In the genomic region with DNA sequence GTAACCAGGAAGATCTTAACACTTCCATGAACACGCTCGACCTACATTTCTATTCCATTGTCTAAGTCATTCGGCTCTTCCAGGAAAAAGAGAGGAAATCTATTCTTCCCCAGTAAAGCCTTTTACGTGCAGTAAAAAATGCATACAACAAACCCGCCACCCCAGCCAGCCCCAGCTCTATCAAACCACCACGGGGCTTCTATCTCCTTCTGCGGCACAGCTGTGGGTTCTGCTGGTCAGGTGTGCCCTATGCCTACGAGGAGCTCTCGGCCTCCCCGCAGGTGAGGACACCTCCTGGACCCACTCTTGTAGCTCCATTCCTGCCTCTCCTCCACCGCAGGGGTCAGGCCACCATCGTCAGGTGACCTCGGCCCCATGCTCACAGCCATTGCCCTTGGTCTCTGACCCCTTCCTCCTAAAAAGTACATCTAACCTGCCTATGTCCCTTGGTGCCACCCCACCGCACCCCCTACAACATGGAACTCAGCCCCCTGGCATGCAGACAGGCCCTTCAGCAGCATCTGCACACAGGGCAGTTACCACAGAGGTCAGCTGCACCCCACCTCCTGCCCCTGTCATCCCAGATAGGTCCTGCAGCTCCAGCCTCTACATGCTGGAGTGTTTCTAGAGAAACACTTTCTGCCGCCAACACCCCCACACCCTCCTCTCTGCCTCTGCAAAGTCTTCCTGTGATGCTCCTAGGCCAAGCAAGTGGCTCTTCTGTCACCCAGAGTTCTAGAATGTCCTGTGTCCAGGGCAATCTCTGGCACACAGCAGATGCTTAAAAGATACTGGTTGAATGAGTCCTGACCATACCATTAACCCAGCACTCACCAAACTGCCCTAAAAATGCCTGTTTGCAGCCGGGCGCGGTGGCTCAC, we compare ENCODE assay signal across 12 cellular contexts. TPM values are rescaled to one million over a fixed set of nuclear protein-coding genes. Genes with fewer than 3 reads are reported as not detected.
DNase-seq lines count a peak whose midpoint lies in the region; ATAC-seq and TF ChIP-seq lines count a peak whose summit lies in the region.
"Had no signal": no experiment of that assay in that cellular context is flagged by ENCODE, and none has a peak within 500 bp of the region (broad histone marks: within the 10 kb centered on the region; RNA-seq: fewer than 3 reads in every experiment).

No MANE protein-coding gene starts in this region.

- TF ChIP-seq CTCF in H9 (conservative IDR thresholded peaks at IDR 0.05) (no peak), nephron progenitor cell (IDR thresholded peaks at IDR 0.05) (no peak)

- no peak overlapping the region for H2AFZ ChIP-seq in H9 (ENCODE audit: low read length)

- H3K9ac ChIP-seq in H9 (ENCODE audit: extremely low read depth, insufficient read length, low read length): no peak overlapping the region

- peaks cover 24 to 45% (median 37%) of the 10 kb centered on the region in 4 donors for H3K4me1 Mint-ChIP-seq in CD4-positive, alpha-beta memory T cell
- peaks cover 20 to 28% of the 10 kb centered on the region in 2 experiments for H3K4me1 Mint-ChIP-seq in H9
- H3K4me1 Mint-ChIP-seq in activated naive CD8-positive, alpha-beta T cell treated with anti-CD3 and anti-CD28 coated beads, Interleukin-2, amount 50 U/mL, for 24 hours: peaks cover 37% of the 10 kb centered on the region
- H3K4me1 Mint-ChIP-seq in nephron progenitor cell: peaks cover 40% of the 10 kb centered on the region

- H3K56ac ChIP-seq in H9 (ENCODE audit: insufficient read length, low read depth, low read length): no peak overlapping the region

- H3K14ac ChIP-seq in H9 (ENCODE audit: insufficient read depth, low read length): no peak overlapping the region

- H3K79me2 ChIP-seq in H9 (ENCODE audit: insufficient read depth, low read length): peaks cover 13% of the 10 kb centered on the region; the same call in 1 of the 2 replicates

- H4K20me1 ChIP-seq in H9 (ENCODE audit: control insufficient read depth, insufficient read depth, insufficient read length): no peaks in the 10 kb centered on the region

- H2BK20ac ChIP-seq in H9 (ENCODE audit: low read depth, low read length, poor library complexity, severe bottlenecking): no peak overlapping the region

- H3K36me3 ChIP-seq in CD4-positive, alpha-beta memory T cell (ENCODE audit: insufficient read depth, low read length): peaks cover 24% of the 10 kb centered on the region

- H3K4me2 ChIP-seq in H9 (ENCODE audit: insufficient read depth, insufficient read length, low read length): no peak overlapping the region

- intact Hi-C loops in CD4-positive, alpha-beta memory T cell (cut with micrococcal nuclease): no loop called here

- H3K27me3 Mint-ChIP-seq in CD4-positive, alpha-beta memory T cell: no peaks in the 10 kb centered on the region
- no peaks in the 10 kb centered on the region; the same call in 1 of the 2 replicates for H3K27me3 Mint-ChIP-seq in H9 (ENCODE audit: low read depth)
- H3K27me3 Mint-ChIP-seq in activated naive CD8-positive, alpha-beta T cell treated with anti-CD3 and anti-CD28 coated beads, Interleukin-2, amount 50 U/mL, for 24 hours: no peaks in the 10 kb centered on the region
- no peaks in the 10 kb centered on the region for H3K27me3 Mint-ChIP-seq in nephron progenitor cell (ENCODE audit: low read depth, poor library complexity)
- H3K27me3 Mint-ChIP-seq: stimulated activated naive B cell treated with anti-CD40 and anti-IgM and Interleukin-4, amounts not matched to agents 10 μg/mL and 1 μg/mL and 100 μg/mL, for 72 hours had no signal

- H3K23me2 ChIP-seq in H9 (ENCODE audit: insufficient read length, low read depth, low read length, poor library complexity, severe bottlenecking): no peaks in the 10 kb centered on the region

- H4K91ac ChIP-seq in H9 (ENCODE audit: insufficient read length, low read depth, low read length): no peak overlapping the region

- no peak overlapping the region for H3K4me3 ChIP-seq in CD4-positive, alpha-beta memory T cell (ENCODE audit: low read length in 2 of 2)

- peaks cover 3% of the 10 kb centered on the region for H3K79me1 ChIP-seq in H9 (ENCODE audit: insufficient read depth, low read depth, low read length, poor library complexity, severe bottlenecking)

- peak overlapping the region in 7 of 8 donors; percentile 10 to 68 (median 45) for H3K4me3 Mint-ChIP-seq in CD4-positive, alpha-beta memory T cell
- H3K4me3 Mint-ChIP-seq in H9 (peak overlapping the region in 1 of 2 experiments; percentile 3; a peak in 2 of 5 replicates), nephron progenitor cell (no peak overlapping the region)
- H3K4me3 Mint-ChIP-seq in activated naive CD8-positive, alpha-beta T cell treated with anti-CD3 and anti-CD28 coated beads, Interleukin-2, amount 50 U/mL, for 24 hours: peak overlapping the region; percentile 15

- H3K4ac ChIP-seq in H9 (ENCODE audit: low read depth, low read length): no peak overlapping the region

- H3K9me3 ChIP-seq in CD4-positive, alpha-beta memory T cell (ENCODE audit: control insufficient read depth in 1 of 2, low read length in 2 of 2): no peaks in the 10 kb centered on the region
- no peaks in the 10 kb centered on the region for H3K9me3 ChIP-seq in H9 (ENCODE audit: control insufficient read depth, low read depth, low read length)

- peak in 1 of 5 donors; percentile 21 for DNase-seq in CD4-positive, alpha-beta memory T cell
- DNase-seq in H9 (no peak), nephron progenitor cell (no peak), LoVo (ENCODE audit: low spot score) (no peak), Kasumi-1 (lab: John Stamatoyannopoulos, UW) (no peak)
- no peak for DNase-seq in activated naive CD8-positive, alpha-beta T cell treated with anti-CD3 and anti-CD28 coated beads, Interleukin-2, amount 50 U/mL, for 24 hours
- DNase-seq: NCI-H226; SIG-M5; stimulated activated naive B cell treated with anti-CD40 and anti-IgM and Interleukin-4, amounts not matched to agents 10 μg/mL and 1 μg/mL and 100 μg/mL, for 72 hours had no signal

- no peak overlapping the region for H3K23ac ChIP-seq in H9 (ENCODE audit: insufficient read length, low read depth, low read length)

- no peak overlapping the region for H2BK15ac ChIP-seq in H9 (ENCODE audit: low read depth, low read length)

- H3K18ac ChIP-seq in H9 (ENCODE audit: insufficient read length, low read depth, low read length): no peak overlapping the region

- H4K8ac ChIP-seq in H9 (replicated peaks; ENCODE audit: insufficient read length, low read depth, low read length): no peak overlapping the region

- H3K4me1 ChIP-seq in CD4-positive, alpha-beta memory T cell (ENCODE audit: insufficient read depth, low read length): peaks cover 49% of the 10 kb centered on the region
- peaks cover 6% of the 10 kb centered on the region; the same call in 1 of the 2 replicates for H3K4me1 ChIP-seq in H9 (ENCODE audit: insufficient read depth, low read length)

- H3T11ph ChIP-seq in H9 (ENCODE audit: low read length): no peak overlapping the region

- ATAC-seq in activated naive CD8-positive, alpha-beta T cell treated with anti-CD3 and anti-CD28 coated beads, Interleukin-2, amount 50 U/mL, for 24 hours: no peak
- no peak for ATAC-seq in HG02759 (IDR thresholded peaks at IDR 0.05; ENCODE audit: unreplicated experiment)
- ATAC-seq: esophagus mucosa; stimulated activated naive B cell treated with anti-CD40 and anti-IgM and Interleukin-4, amounts not matched to agents 10 μg/mL and 1 μg/mL and 100 μg/mL, for 72 hours had no signal

- no peak overlapping the region for H2BK12ac ChIP-seq in H9 (ENCODE audit: insufficient read length, low read depth, low read length)

- H2BK120ac ChIP-seq in H9 (ENCODE audit: low read depth, low read length, poor library complexity, severe bottlenecking): no peak overlapping the region

- H4K5ac ChIP-seq in H9 (ENCODE audit: insufficient read length, low read depth, low read length): no peak overlapping the region

- no peak overlapping the region for H2BK5ac ChIP-seq in H9 (ENCODE audit: insufficient read length, low read length)

- peaks cover 14 to 27% of the 10 kb centered on the region in 2 donors for H3K36me3 Mint-ChIP-seq in CD4-positive, alpha-beta memory T cell
- H3K36me3 Mint-ChIP-seq in H9 (ENCODE audit: insufficient read depth in 1 of 3, low read depth in 3 of 3) (peaks cover 31 to 43% (median 33%) of the 10 kb centered on the region in 3 experiments), nephron progenitor cell (ENCODE audit: low read depth) (peaks cover 16% of the 10 kb centered on the region)
- H3K36me3 Mint-ChIP-seq in activated naive CD8-positive, alpha-beta T cell treated with anti-CD3 and anti-CD28 coated beads, Interleukin-2, amount 50 U/mL, for 24 hours (ENCODE audit: low read depth): peaks cover 21% of the 10 kb centered on the region

- POLR2A ChIA-PET in CD4-positive, alpha-beta memory T cell (lab: Charles Lee; ENCODE audit: partially characterized antibody): no interaction called here

- H3K9me3 Mint-ChIP-seq in CD4-positive, alpha-beta memory T cell: no peaks in the 10 kb centered on the region
- H3K9me3 Mint-ChIP-seq in H9: no peaks in the 10 kb centered on the region; a peak in 2 of 5 replicates
- H3K9me3 Mint-ChIP-seq in activated naive CD8-positive, alpha-beta T cell treated with anti-CD3 and anti-CD28 coated beads, Interleukin-2, amount 50 U/mL, for 24 hours: no peaks in the 10 kb centered on the region
- H3K9me3 Mint-ChIP-seq in nephron progenitor cell: no peaks in the 10 kb centered on the region
- H3K9me3 Mint-ChIP-seq: mesothelial cell of epicardium; stimulated activated naive B cell treated with anti-CD40 and anti-IgM and Interleukin-4, amounts not matched to agents 10 μg/mL and 1 μg/mL and 100 μg/mL, for 72 hours had no signal

- no peaks in the 10 kb centered on the region for H3K27me3 ChIP-seq in CD4-positive, alpha-beta memory T cell (ENCODE audit: insufficient read depth, low read length)
- H3K27me3 ChIP-seq in H9 (ENCODE audit: insufficient read depth, low read length): no peaks in the 10 kb centered on the region

- no peak overlapping the region for H3K27ac ChIP-seq in CD4-positive, alpha-beta memory T cell (ENCODE audit: low read depth, low read length)
- no peak overlapping the region for H3K27ac ChIP-seq in H9 (ENCODE audit: insufficient read length, low read depth, low read length)

- H3K27ac Mint-ChIP-seq in CD4-positive, alpha-beta memory T cell: peak overlapping the region; percentile 14 to 100 (median 98)
- H3K27ac Mint-ChIP-seq in H9 (peak overlapping the region; percentile 3 to 66 (median 33); a peak in 4 of 7 replicates), nephron progenitor cell (peak overlapping the region; percentile 79)
- H3K27ac Mint-ChIP-seq in activated naive CD8-positive, alpha-beta T cell treated with anti-CD3 and anti-CD28 coated beads, Interleukin-2, amount 50 U/mL, for 24 hours: no peak overlapping the region
- H3K27ac Mint-ChIP-seq: mesothelial cell of epicardium; stimulated activated naive B cell treated with anti-CD40 and anti-IgM and Interleukin-4, amounts not matched to agents 10 μg/mL and 1 μg/mL and 100 μg/mL, for 72 hours had no signal

- CTCF ChIA-PET in CD4-positive, alpha-beta memory T cell (lab: Charles Lee; ENCODE audit: partially characterized antibody): interaction anchor here (2.0 kb wide), 1 partner anchor 34 kb away, joined by 5 read pairs; no protein-coding TSS in a partner anchor

- no peak overlapping the region for H2AK5ac ChIP-seq in H9 (ENCODE audit: insufficient read length, low read length)

- no CpG with 5 or more reads among the region's 18 CpGs for WGBS in H9 (ENCODE audit: extremely low coverage, insufficient read length, low lambda C conversion rate)

RNA-seq across cellular contexts. Expression of a gene that starts 3.1 kb away (rescaled TPM):
- 10 to 100 TPM; 41.3 to 44.3 TPM for total RNA-seq in CD4-positive, alpha-beta memory T cell
- polyA plus RNA-seq in CD4-positive, alpha-beta memory T cell: 10 to 100 TPM; 34.5 to 50.8 TPM
- total RNA-seq in H9 (2021): 67.3 and 68.6 TPM in 2 replicates

RNA-seq across cellular contexts. Expression of a gene that starts 3.7 kb away (rescaled TPM):
- 10 to 100 TPM; 44.7 to 47.3 TPM for total RNA-seq in CD4-positive, alpha-beta memory T cell
- polyA plus RNA-seq in CD4-positive, alpha-beta memory T cell: 10 to 100 TPM; 27.0 to 32.6 TPM
- 15.3 and 23.6 TPM in 2 replicates for total RNA-seq in H9 (2021)

RNA-seq across cellular contexts. Expression of a gene that starts 14.1 kb away (rescaled TPM):
- total RNA-seq in CD4-positive, alpha-beta memory T cell: 10 to 100 TPM; 17.4 to 17.8 TPM
- 10 to 100 TPM; 15.4 to 19.5 TPM for polyA plus RNA-seq in CD4-positive, alpha-beta memory T cell
- total RNA-seq in H9 (2021): 92.8 and 101 TPM in 2 replicates

RNA-seq across cellular contexts. Expression of a gene that starts 54.9 kb away (rescaled TPM):
- 1 to 10 TPM in 1 of 2 experiments, under 1 TPM in 1; 0.64 to 1.0 TPM for total RNA-seq in CD4-positive, alpha-beta memory T cell
- polyA plus RNA-seq in CD4-positive, alpha-beta memory T cell: not detected
- total RNA-seq in H9 (2021): 6.2 and 6.8 TPM in 2 replicates

RNA-seq across cellular contexts. Expression of a gene that starts 55.3 kb away (rescaled TPM):
- total RNA-seq in CD4-positive, alpha-beta memory T cell: 10 to 100 TPM; 80.4 to 90.5 TPM
- 100 to 1,000 TPM; 174 to 244 TPM for polyA plus RNA-seq in CD4-positive, alpha-beta memory T cell
- 268 and 300 TPM in 2 replicates for total RNA-seq in H9 (2021)
